ENCODE assay signal across 15 cellular contexts in the genomic region with DNA sequence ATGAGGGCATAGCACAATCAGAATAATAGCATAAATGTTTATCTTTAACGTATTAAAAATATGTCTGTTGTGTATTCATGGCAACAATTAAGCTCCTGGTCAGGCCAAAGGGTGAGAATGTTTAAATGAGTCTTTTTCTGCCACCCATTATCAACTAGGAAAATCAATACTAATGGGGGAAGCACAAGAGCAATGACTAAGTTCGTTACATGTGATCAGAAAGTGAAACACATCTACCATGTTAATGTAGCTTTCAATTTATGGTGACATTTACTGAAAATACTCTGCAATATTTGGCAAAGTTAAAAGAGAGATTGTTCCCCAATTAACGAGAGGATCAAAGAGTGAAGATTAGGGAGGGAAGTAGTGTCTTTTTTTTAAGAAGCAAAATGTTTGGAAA.
"Had no signal": no experiment of that assay in that cellular context is flagged by ENCODE, and none has a peak within 500 bp of the region (broad histone marks: within the 10 kb centered on the region; RNA-seq: fewer than 3 reads in every experiment).

No MANE protein-coding gene starts in this region.

- H3K4me1 ChIP-seq: thyroid gland had no signal

- ATAC-seq: activated T-helper 17 cell treated with anti-CD3 and anti-CD28 coated beads, Interleukin-2, amount 50 U/mL, for 72 hours; esophagus mucosa; gastroesophageal sphincter had no signal

- H3K36me3 ChIP-seq: gastroesophageal sphincter, thyroid gland had no signal

- H3K9me3 ChIP-seq: gastroesophageal sphincter, thyroid gland had no signal

- DNase-seq: activated B cell treated with CpG ODN at 0.5 μM for 24 hours; activated CD4-positive, alpha-beta memory T cell treated with anti-CD3 and anti-CD28 coated beads, Interleukin-2, amount 10 ng/mL, durations not matched to agents 7 days and 5 days; activated CD4-positive, alpha-beta T cell treated with anti-CD3 and anti-CD28 coated beads for 4 hours; activated naive CD4-positive, alpha-beta T cell; activated naive CD8-positive, alpha-beta T cell treated with anti-CD3 and anti-CD28 coated beads for 36 hours; activated T-cell treated with anti-CD3 and anti-CD28 coated beads, Interleukin-2, amount 50 U/mL, for 1 hour; amniotic stem cell; effector CD8-positive, alpha-beta T cell; stimulated activated CD4-positive, alpha-beta T cell treated with anti-CD3 and anti-CD28 coated beads, Interleukin-12 subunit alpha, Interleukin-12 subunit beta, amount 100 ng/mL, for 4 hours; stimulated activated CD4-positive, alpha-beta T cell treated with anti-CD3 and anti-CD28 coated beads, Interleukin-1b, Interleukin-23, amount 100 ng/mL, for 48 hours; stimulated activated naive CD4-positive, alpha-beta T cell treated with Interleukin-2 at 50 U/mL for 16 hours; thyroid gland had no signal

- H3K27me3 ChIP-seq: gastroesophageal sphincter, thyroid gland had no signal

- H3K27ac ChIP-seq: gastroesophageal sphincter, thyroid gland had no signal

- H3K4me3 ChIP-seq: gastroesophageal sphincter, thyroid gland had no signal
